ENCODE assay signal across 14 cellular contexts in the genomic region with DNA sequence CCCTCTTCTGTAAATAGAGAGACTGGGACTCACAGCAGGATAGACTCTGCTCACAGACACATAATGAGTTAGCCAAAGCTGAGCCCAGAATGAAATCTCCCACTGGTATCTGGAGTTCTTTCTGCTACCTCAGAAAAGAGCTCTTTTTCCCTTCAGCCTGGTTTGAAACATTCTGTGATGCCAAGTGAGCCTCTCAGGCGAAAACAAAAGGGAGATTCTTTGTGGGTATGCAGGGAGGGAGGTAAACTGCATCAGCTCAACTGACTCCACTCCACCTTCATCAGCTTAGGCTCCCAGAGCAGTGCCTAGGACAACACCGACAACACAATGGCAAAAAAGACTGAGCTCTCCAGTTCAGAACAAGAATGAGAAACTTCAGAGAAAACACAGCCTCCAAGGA. TPM values are rescaled to one million over a fixed set of nuclear protein-coding genes. Genes with fewer than 3 reads are reported as not detected.
"Had no signal": no experiment of that assay in that cellular context is flagged by ENCODE, and none has a peak within 500 bp of the region (broad histone marks: within the 10 kb centered on the region; RNA-seq: fewer than 3 reads in every experiment).

No MANE protein-coding gene starts in this region.

- H3K4me3 ChIP-seq: skin epidermis, tibial artery, uterus had no signal

- DNase-seq: activated CD4-positive, alpha-beta memory T cell treated with anti-CD3 and anti-CD28 coated beads for 36 hours; activated CD4-positive, CD25-positive, alpha-beta regulatory T cell treated with anti-CD3 and anti-CD28 coated beads, Interleukin-2, amount 50 U/mL, for 72 hours; activated gamma-delta T cell; activated T-cell treated with anti-CD3 and anti-CD28 coated beads, Interleukin-2, amount 50 U/mL, for 4 hours; brain microvascular endothelial cell; left ventricle myocardium superior; posterior cingulate gyrus; stimulated activated CD4-positive, alpha-beta T cell treated with anti-CD3 and anti-CD28 coated beads, Interleukin-4, amount 100 ng/mL, for 4 hours; stimulated activated naive CD8-positive, alpha-beta T cell treated with anti-CD3 and anti-CD28 coated beads, Interleukin-15, amount 100 ng/mL, for 72 hours; T-helper 9 cell; tibial artery; uterus had no signal

- H3K9me3 Mint-ChIP-seq: activated CD4-positive, alpha-beta memory T cell treated with anti-CD3 and anti-CD28 coated beads for 36 hours; activated T-cell treated with anti-CD3 and anti-CD28 coated beads, Interleukin-2, amount 50 U/mL, for 4 hours; stimulated activated naive CD8-positive, alpha-beta T cell treated with anti-CD3 and anti-CD28 coated beads, Interleukin-15, amount 100 ng/mL, for 72 hours had no signal

- H3K27ac ChIP-seq: brain microvascular endothelial cell, neutrophil, skin epidermis, tibial artery, uterus had no signal

- H3K9me3 ChIP-seq: neutrophil, tibial artery, uterus had no signal

- H3K27ac Mint-ChIP-seq: activated CD4-positive, alpha-beta memory T cell treated with anti-CD3 and anti-CD28 coated beads for 36 hours; stimulated activated naive CD8-positive, alpha-beta T cell treated with anti-CD3 and anti-CD28 coated beads, Interleukin-15, amount 100 ng/mL, for 72 hours had no signal

- H3K27me3 Mint-ChIP-seq: activated CD4-positive, alpha-beta memory T cell treated with anti-CD3 and anti-CD28 coated beads for 36 hours; stimulated activated naive CD8-positive, alpha-beta T cell treated with anti-CD3 and anti-CD28 coated beads, Interleukin-15, amount 100 ng/mL, for 72 hours had no signal

- H3K4me1 ChIP-seq: tibial artery, uterus had no signal

- H3K27me3 ChIP-seq: brain microvascular endothelial cell, neutrophil, tibial artery, uterus had no signal

- H3K4me3 Mint-ChIP-seq: activated CD4-positive, alpha-beta memory T cell treated with anti-CD3 and anti-CD28 coated beads for 36 hours; activated T-cell treated with anti-CD3 and anti-CD28 coated beads, Interleukin-2, amount 50 U/mL, for 4 hours; stimulated activated naive CD8-positive, alpha-beta T cell treated with anti-CD3 and anti-CD28 coated beads, Interleukin-15, amount 100 ng/mL, for 72 hours had no signal

RNA-seq across cellular contexts. Expression of a gene that starts 55.1 kb away (rescaled TPM):
- total RNA-seq: activated CD4-positive, alpha-beta memory T cell treated with anti-CD3 and anti-CD28 coated beads for 36 hours had no signal
